ENCODE assay signal across 10 cellular contexts in genomic region chr4:128571747-128572146, GRCh38.
A peak's percentile ranks its signal among the peaks of the same experiment; 100 is the strongest.
DNase-seq lines count a peak whose midpoint lies in the region; ATAC-seq and TF ChIP-seq lines count a peak whose summit lies in the region.
"Had no signal": no experiment of that assay in that cellular context is flagged by ENCODE, and none has a peak within 500 bp of the region (broad histone marks: within the 10 kb centered on the region; RNA-seq: fewer than 3 reads in every experiment).

No MANE protein-coding gene starts in this region.

- no peak overlapping the region for H3K4me2 ChIP-seq in PC-3 (ENCODE audit: low read length)

- H4K20me1 ChIP-seq in PC-3 (ENCODE audit: low read length): no peaks in the 10 kb centered on the region

- intact Hi-C loops in PC-3 (cut with micrococcal nuclease): no loop called here

- DNase-seq in AG09309 (ENCODE audit: low read depth) (peak; percentile 72), PC-3 (peak; percentile 78), epithelial cell of esophagus (ENCODE audit: low read depth) (peak; percentile 85), mucosa of gallbladder (ENCODE audit: low spot score) (peak; percentile 65), anterior cingulate cortex (lab: John Stamatoyannopoulos, UW) (no peak), HuH-7.5 (ENCODE audit: low spot score) (no peak), NCI-H524 treated with DMSO at 0.1 percent for 48 hours (lab: John Stamatoyannopoulos, UW) (no peak)
- DNase-seq: activated T-cell treated with anti-CD3 and anti-CD28 coated beads, Interleukin-2, amount 50 U/mL, for 72 hours; stimulated activated CD4-positive, alpha-beta T cell treated with anti-CD3 and anti-CD28 coated beads, Interleukin-1b, Interleukin-23, amount 100 ng/mL, for 48 hours had no signal

- no peaks in the 10 kb centered on the region for H3F3A ChIP-seq in PC-3 (ENCODE audit: low read length, unreplicated experiment)

- H3K27ac ChIP-seq in PC-3 (ENCODE audit: low read length): no peak overlapping the region

- no peaks in the 10 kb centered on the region for H3K36me3 ChIP-seq in PC-3 (ENCODE audit: low read depth, low read length)

- POLR2A ChIA-PET in PC-3 (lab: Charles Lee; ENCODE audit: unreplicated experiment): no interaction called here

- no peaks in the 10 kb centered on the region for H3K9me3 ChIP-seq in PC-3 (ENCODE audit: low read length)

- no peaks in the 10 kb centered on the region for H3K9me2 ChIP-seq in PC-3 (replicated peaks; ENCODE audit: low read length)

- no peak overlapping the region for H3K9ac ChIP-seq in PC-3 (ENCODE audit: low read length)

- ATAC-seq in PC-3: peak; percentile 78
- ATAC-seq in GM21360 (IDR thresholded peaks at IDR 0.05; ENCODE audit: unreplicated experiment): no peak

- peaks cover 29% of the 10 kb centered on the region for H3K4me1 ChIP-seq in PC-3 (ENCODE audit: insufficient read depth, low read length)

- no TSS peak for BruUV-seq in PC-3 (replicated peaks; lab: Mats Ljungman, UMichigan)

- no peaks in the 10 kb centered on the region for H3K79me2 ChIP-seq in PC-3 (ENCODE audit: low read length)

- no peaks in the 10 kb centered on the region for H3K27me3 ChIP-seq in PC-3 (ENCODE audit: low read length)

- TF ChIP-seq CTCF in AG09309 (IDR thresholded peaks at IDR 0.05; ENCODE audit: control insufficient read depth, insufficient read depth, low read depth, low read length, missing control alignments) (no peak), PC-3 (conservative IDR thresholded peaks at IDR 0.05; ENCODE audit: low read depth, low read length) (no peak), epithelial cell of esophagus (IDR thresholded peaks at IDR 0.05; ENCODE audit: insufficient read depth, low read depth, low read length, missing control alignments) (no peak)

- no peak overlapping the region for H3K4me3 ChIP-seq in AG09309 (ENCODE audit: control insufficient read depth, low read depth, low read length)
- H3K4me3 ChIP-seq in PC-3 (ENCODE audit: low read length): no peak overlapping the region
- H3K4me3 ChIP-seq in epithelial cell of esophagus (ENCODE audit: low read length): no peak overlapping the region

- H2AFZ ChIP-seq in PC-3 (ENCODE audit: low read length): no peak overlapping the region

- CTCF ChIA-PET in PC-3 (lab: Charles Lee): no interaction called here

Comparison
In these comparisons a context has a peak if more than half of its experiments do, and no peak if none do; other contexts are left out.
1. DNase-seq: peak in AG09309 (single experiment), PC-3 (single experiment), epithelial cell of esophagus (single experiment) and mucosa of gallbladder (single experiment); none in anterior cingulate cortex (0 of 58), HuH-7.5 (single experiment) and NCI-H524 treated with DMSO at 0.1 percent for 48 hours (single experiment).